Comparison of ENCODE assay signal across 10 cellular contexts in genomic region chr6:5695260-5696245, GRCh38.
DNase-seq lines count a peak whose midpoint lies in the region; ATAC-seq and TF ChIP-seq lines count a peak whose summit lies in the region.
"Had no signal": no experiment of that assay in that cellular context is flagged by ENCODE, and none has a peak within 500 bp of the region (broad histone marks: within the 10 kb centered on the region; RNA-seq: fewer than 3 reads in every experiment).

No MANE protein-coding gene starts in this region.

- H3K4me3 Mint-ChIP-seq in stimulated activated naive B cell treated with anti-CD40 and anti-IgM and Interleukin-4, amounts not matched to agents 10 μg/mL and 1 μg/mL and 100 μg/mL, for 72 hours: no peak overlapping the region
- peak overlapping the region in 1 of 5 donors; percentile 25 for H3K4me3 Mint-ChIP-seq in immature natural killer cell
- H3K4me3 Mint-ChIP-seq: activated CD4-positive, alpha-beta T cell treated with anti-CD3 and anti-CD28 coated beads for 36 hours; mesothelial cell of epicardium had no signal

- no peaks in the 10 kb centered on the region for H3K27me3 Mint-ChIP-seq in stimulated activated naive B cell treated with anti-CD40 and anti-IgM and Interleukin-4, amounts not matched to agents 10 μg/mL and 1 μg/mL and 100 μg/mL, for 72 hours
- peaks cover 0 to 2% (median 0%) of the 10 kb centered on the region in 3 donors for H3K27me3 Mint-ChIP-seq in immature natural killer cell (ENCODE audit: low read depth in 3 of 3)
- H3K27me3 Mint-ChIP-seq: activated CD4-positive, alpha-beta T cell treated with anti-CD3 and anti-CD28 coated beads for 36 hours had no signal

- DNase-seq in NOMO-1 treated with DMSO at 0.1 percent for 48 hours (lab: John Stamatoyannopoulos, UW; ENCODE audit: unreplicated experiment) (peak; percentile 25), NOMO-1 treated with dmso at 0.1 percent for 144 hours (lab: John Stamatoyannopoulos, UW; ENCODE audit: unreplicated experiment) (no peak), UCSD-AML1 (lab: John Stamatoyannopoulos, UW; ENCODE audit: unreplicated experiment) (peak; percentile 28), foreskin keratinocyte (no peak), immature natural killer cell (no peak), DMS153 treated with DMSO at 0.1 percent for 48 hours (lab: John Stamatoyannopoulos, UW; ENCODE audit: unreplicated experiment) (no peak), NCI-H2029 (lab: John Stamatoyannopoulos, UW) (no peak)
- no peak for DNase-seq in stimulated activated naive B cell treated with anti-CD40 and anti-IgM and Interleukin-4, amounts not matched to agents 10 μg/mL and 1 μg/mL and 100 μg/mL, for 72 hours
- DNase-seq: activated CD4-positive, alpha-beta T cell treated with anti-CD3 and anti-CD28 coated beads for 36 hours had no signal

- no peaks in the 10 kb centered on the region for H3K4me1 ChIP-seq in foreskin keratinocyte

- H3K27ac ChIP-seq in foreskin keratinocyte: no peak overlapping the region

- TF ChIP-seq CTCF in foreskin keratinocyte (conservative IDR thresholded peaks at IDR 0.05): no peak

- no peaks in the 10 kb centered on the region for H3K27me3 ChIP-seq in foreskin keratinocyte

- peaks cover 15 to 26% of the 10 kb centered on the region in 2 donors for H3K36me3 Mint-ChIP-seq in stimulated activated naive B cell treated with anti-CD40 and anti-IgM and Interleukin-4, amounts not matched to agents 10 μg/mL and 1 μg/mL and 100 μg/mL, for 72 hours
- peaks cover 3 to 13% (median 4%) of the 10 kb centered on the region in 3 donors for H3K36me3 Mint-ChIP-seq in immature natural killer cell

- H3K9me3 Mint-ChIP-seq in stimulated activated naive B cell treated with anti-CD40 and anti-IgM and Interleukin-4, amounts not matched to agents 10 μg/mL and 1 μg/mL and 100 μg/mL, for 72 hours: peaks cover 8% of the 10 kb centered on the region in 2 donors
- H3K9me3 Mint-ChIP-seq in immature natural killer cell: peaks cover 0 to 6% (median 4%) of the 10 kb centered on the region in 6 donors

- peaks cover 19 to 31% of the 10 kb centered on the region in 2 donors for H3K4me1 Mint-ChIP-seq in stimulated activated naive B cell treated with anti-CD40 and anti-IgM and Interleukin-4, amounts not matched to agents 10 μg/mL and 1 μg/mL and 100 μg/mL, for 72 hours
- peaks cover 24 to 42% of the 10 kb centered on the region in 2 donors for H3K4me1 Mint-ChIP-seq in immature natural killer cell

- H3K27ac Mint-ChIP-seq in stimulated activated naive B cell treated with anti-CD40 and anti-IgM and Interleukin-4, amounts not matched to agents 10 μg/mL and 1 μg/mL and 100 μg/mL, for 72 hours: peak overlapping the region; percentile 71
- peak overlapping the region in 1 of 6 donors; percentile 14 for H3K27ac Mint-ChIP-seq in immature natural killer cell
- H3K27ac Mint-ChIP-seq: activated CD4-positive, alpha-beta T cell treated with anti-CD3 and anti-CD28 coated beads for 36 hours; mesothelial cell of epicardium had no signal

- peak; percentile 55 for ATAC-seq in foreskin keratinocyte
- no peak for ATAC-seq in stimulated activated naive B cell treated with anti-CD40 and anti-IgM and Interleukin-4, amounts not matched to agents 10 μg/mL and 1 μg/mL and 100 μg/mL, for 72 hours (replicated peaks)
- ATAC-seq: activated CD4-positive, alpha-beta T cell treated with anti-CD3 and anti-CD28 coated beads for 36 hours had no signal

Comparison
In these comparisons a context has a peak if more than half of its experiments do, and no peak if none do; other contexts are left out.
1. DNase-seq: peak in NOMO-1 treated with DMSO at 0.1 percent for 48 hours (single experiment) and UCSD-AML1 (single experiment); none in NOMO-1 treated with dmso at 0.1 percent for 144 hours (single experiment), foreskin keratinocyte (0 of 2), stimulated activated naive B cell treated with anti-CD40 and anti-IgM and Interleukin-4, amounts not matched to agents 10 μg/mL and 1 μg/mL and 100 μg/mL, for 72 hours (single experiment), immature natural killer cell (0 of 3), DMS153 treated with DMSO at 0.1 percent for 48 hours (single experiment) and NCI-H2029 (single experiment).